8 cellular contexts compared by ENCODE assay signal in the genomic region with DNA sequence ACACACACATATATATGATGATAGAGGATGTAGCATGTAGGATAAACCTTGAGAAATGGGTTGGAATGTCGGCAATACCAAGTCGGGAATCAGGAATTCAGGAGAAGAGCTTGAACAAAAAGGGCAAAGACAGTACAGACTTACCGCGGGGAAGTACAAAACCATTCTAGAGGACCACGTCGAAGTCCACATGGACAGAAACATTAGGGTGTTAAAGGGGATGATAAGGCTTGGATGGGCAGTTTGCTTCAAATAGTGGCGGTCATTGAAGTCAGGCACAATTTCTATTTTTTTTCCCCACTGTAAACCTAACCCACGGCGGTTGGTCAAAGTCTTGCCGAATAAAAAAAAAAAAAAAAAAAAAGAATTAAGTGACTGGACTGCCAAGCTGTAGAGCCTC. TPM values are rescaled to one million over a fixed set of nuclear protein-coding genes. Genes with fewer than 3 reads are reported as not detected.
DNase-seq lines count a peak whose midpoint lies in the region; ATAC-seq and TF ChIP-seq lines count a peak whose summit lies in the region.

No MANE protein-coding gene starts in this region.

- TF ChIP-seq CTCF in gastroesophageal sphincter (IDR thresholded peaks at IDR 0.05) = no peak

- peaks cover 15% of the 10 kb centered on the region; the same call in 1 of the 2 replicates for H3K36me3 ChIP-seq in SK-N-MC (ENCODE audit: insufficient read depth, low read length)
- no peaks in the 10 kb centered on the region for H3K36me3 ChIP-seq in gastroesophageal sphincter

- WGBS in gastroesophageal sphincter (ENCODE audit: low coverage in 1 of 2), 2 donors = 55 to 71% methylated on average over 7 to 10 of the region's 10 CpGs

- peaks cover 7 to 43% (median 22%) of the 10 kb centered on the region in 3 donors for H3K4me1 ChIP-seq in gastroesophageal sphincter

- H3K27ac ChIP-seq in SK-N-MC (no peak overlapping the region), gastroesophageal sphincter (peak overlapping the region in 2 of 4 donors; percentile 82 to 89), skin epidermis (peak overlapping the region in 9 of 21 experiments; percentile 77 to 88 (median 83))

- peak overlapping the region; percentile 75 for H3K9ac ChIP-seq in SK-N-MC (ENCODE audit: insufficient read length)

- ATAC-seq in gastroesophageal sphincter = no peak
- no peak for ATAC-seq in HG03025 (IDR thresholded peaks at IDR 0.05; ENCODE audit: low FRiP score, unreplicated experiment)
- no peak for ATAC-seq in HG02981 (IDR thresholded peaks at IDR 0.05; ENCODE audit: unreplicated experiment)

- TF ChIP-seq EP300 in gastroesophageal sphincter (IDR thresholded peaks at IDR 0.05) = no peak

- peak overlapping the region; percentile 83 for H3K4me3 ChIP-seq in SK-N-MC
- H3K4me3 ChIP-seq in gastroesophageal sphincter = peak overlapping the region; percentile 57 to 67
- peak overlapping the region in 6 of 7 experiments; percentile 45 to 79 (median 71) for H3K4me3 ChIP-seq in skin epidermis

- peak; percentile 31 for DNase-seq in DMS 273 (lab: John Stamatoyannopoulos, UW; ENCODE audit: unreplicated experiment)
- no peak for DNase-seq in DMS 273 treated with DMSO at 0.1 percent for 48 hours (lab: John Stamatoyannopoulos, UW)
- no peak for DNase-seq in SK-N-MC (ENCODE audit: low read depth, low spot score)
- no peak for DNase-seq in Ammon's horn (ENCODE audit: low spot score)

- H3K9me3 ChIP-seq in SK-N-MC (ENCODE audit: low read depth, low read length) (no peaks in the 10 kb centered on the region), gastroesophageal sphincter (no peaks in the 10 kb centered on the region)

- no peaks in the 10 kb centered on the region for H3K27me3 ChIP-seq in gastroesophageal sphincter

- TF ChIP-seq POLR2A in gastroesophageal sphincter (IDR thresholded peaks at IDR 0.05) = no peak

RNA-seq across cellular contexts. Expression of gene NUS1, which starts 0.8 kb away (rescaled TPM):
- total RNA-seq in gastroesophageal sphincter = 10 to 100 TPM; 19.6 to 31.0 (median 24.1) TPM
